20 cellular contexts compared by ENCODE assay signal in the genomic region with DNA sequence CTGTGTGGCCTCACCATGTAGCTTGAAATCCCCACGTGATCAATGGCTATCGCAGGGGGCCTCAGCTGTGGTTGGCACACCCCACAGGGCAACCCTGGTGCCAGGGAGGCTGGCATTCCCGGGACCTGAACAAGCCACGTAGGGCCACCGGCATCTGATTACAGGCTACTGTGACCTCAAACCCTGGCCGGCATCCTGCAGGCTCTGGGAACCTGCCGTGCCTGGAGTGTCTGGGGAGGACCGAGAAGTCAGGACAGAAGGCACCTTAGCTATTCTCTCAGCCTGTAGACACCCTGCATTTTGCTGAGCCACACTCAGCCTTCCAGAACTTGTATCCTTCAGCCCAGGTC.
"Had no signal": no experiment of that assay in that cellular context is flagged by ENCODE, and none has a peak within 500 bp of the region (broad histone marks: within the 10 kb centered on the region; RNA-seq: fewer than 3 reads in every experiment).

No MANE protein-coding gene starts in this region.

- DNase-seq: activated CD4-positive, alpha-beta memory T cell treated with anti-CD3 and anti-CD28 coated beads for 36 hours; activated CD4-positive, alpha-beta T cell treated with anti-CD3 and anti-CD28 coated beads, Interleukin-2, amount 10 ng/mL, durations not matched to agents 24 days and 14 days; activated CD4-positive, CD25-positive, alpha-beta regulatory T cell treated with anti-CD3 and anti-CD28 coated beads, Interleukin-2, amount 50 U/mL, for 72 hours; activated T-cell treated with anti-CD3 and anti-CD28 coated beads, Interleukin-2, amount 50 U/mL, for 48 hours; anterior cingulate cortex; effector CD4-positive, alpha-beta T cell; foreskin keratinocyte; heart right ventricle; kidney glomerular epithelial cell; lower lobe of right lung; mesendoderm; ovary; spleen; stimulated activated naive CD4-positive, alpha-beta T cell treated with Interleukin-2 at 50 U/mL for 16 hours; T-helper 2 cell had no signal

- H3K9me3 ChIP-seq: esophagus muscularis mucosa, heart right ventricle, lower lobe of right lung, neutrophil, ovary, right atrium auricular region, spleen, tibial nerve had no signal

- H3K4me1 ChIP-seq: heart right ventricle, lower lobe of right lung, right atrium auricular region, spleen had no signal

- H3K36me3 ChIP-seq: heart right ventricle, lower lobe of right lung, neutrophil, ovary, right atrium auricular region, spleen, tibial nerve had no signal

- H3K27me3 ChIP-seq: esophagus muscularis mucosa, foreskin keratinocyte, heart right ventricle, neutrophil, ovary, right atrium auricular region, tibial nerve had no signal

- ATAC-seq: activated naive CD4-positive, alpha-beta T cell treated with anti-CD3 and anti-CD28 coated beads, Interleukin-2, amount 50 U/mL, for 72 hours; lower lobe of right lung had no signal

- H3K27ac ChIP-seq: esophagus muscularis mucosa, foreskin keratinocyte, heart right ventricle, lower lobe of right lung, neutrophil, ovary, right atrium auricular region, spleen, tibial nerve had no signal

- H3K4me3 ChIP-seq: esophagus muscularis mucosa, heart right ventricle, lower lobe of right lung, ovary, right atrium auricular region, spleen, tibial nerve had no signal
